ENCODE assay signal across 1 cellular context in genomic region chr14:103078860-103079587, GRCh38.
TF ChIP-seq lines count a peak whose summit lies in the region.

No MANE protein-coding gene starts in this region.

TF ChIP-seq in HepG2, 621 proteins besides CTCF, POLR2A, EP300 and RAD21:
- TF ChIP-seq TIGD3 (CRISPR knock-in tag; IDR thresholded peaks at IDR 0.05; ENCODE audit: borderline replicate concordance) (no peak), ZNF768 (CRISPR knock-in tag; IDR thresholded peaks at IDR 0.05) (peak; percentile 92), NFRKB (IDR thresholded peaks at IDR 0.05) (no peak)
